Comparison of ENCODE assay signal across 25 cellular contexts in genomic region chrX:95836517-95836916, GRCh38.
"Had no signal": no experiment of that assay in that cellular context is flagged by ENCODE, and none has a peak within 500 bp of the region (broad histone marks: within the 10 kb centered on the region; RNA-seq: fewer than 3 reads in every experiment).

No MANE protein-coding gene starts in this region.

- H3K36me3 ChIP-seq: stomach, suprapubic skin, thoracic aorta, thyroid gland, tibial artery, tibial nerve, transverse colon, upper lobe of left lung, upper lobe of right lung, uterus, vagina had no signal

- H3K4me1 ChIP-seq: stomach, suprapubic skin, testis, thyroid gland, tibial artery, tibial nerve, transverse colon, upper lobe of left lung, upper lobe of right lung, uterus, vagina had no signal

- DNase-seq: stimulated activated CD4-positive, alpha-beta T cell treated with anti-CD3 and anti-CD28 coated beads, Interleukin-2, amount 100 ng/mL, for 48 hours; stimulated activated CD4-positive, alpha-beta T cell treated with anti-CD3 and anti-CD28 coated beads, Interleukin-4, amount 100 ng/mL, for 1 hour; stimulated activated CD4-positive, alpha-beta T cell treated with anti-CD3 and anti-CD28 coated beads, Interleukin-4, amount 100 ng/mL, for 24 hours; stimulated activated CD4-positive, alpha-beta T cell treated with anti-CD3 and anti-CD28 coated beads, Interleukin-4, amount 100 ng/mL, for 4 hours; stimulated activated CD8-positive, alpha-beta memory T cell treated with anti-CD3 and anti-CD28 coated beads, Interleukin-4, amount 100 ng/mL, for 48 hours; stimulated activated naive B cell treated with anti-CD40 and anti-IgM and Interleukin-4, amounts not matched to agents 10 μg/mL and 1 μg/mL and 100 μg/mL, for 72 hours; stimulated activated naive CD4-positive, alpha-beta T cell; stimulated activated naive CD4-positive, alpha-beta T cell treated with Interleukin-2 at 50 U/mL for 16 hours; stimulated activated naive CD8-positive, alpha-beta T cell treated with anti-CD3 and anti-CD28 coated beads, Interleukin-15, amount 100 ng/mL, for 72 hours; stimulated activated naive CD8-positive, alpha-beta T cell treated with anti-CD3 and anti-CD28 coated beads, Interleukin-15, Interleukin-2, amounts not matched to agents 100 U/mL and 50 U/mL, for 24 hours; stomach; substantia nigra; testis; thyroid gland; tibial artery; transverse colon; trophoblast cell; upper lobe of left lung; upper lobe of right lung; uterus had no signal

- FAIRE-seq: urothelium cell line had no signal

- H3K4me3 ChIP-seq: stomach, suprapubic skin, testis, thoracic aorta, thyroid gland, tibial artery, tibial nerve, transverse colon, upper lobe of left lung, upper lobe of right lung, uterus, vagina had no signal

- H3K27ac ChIP-seq: stomach, suprapubic skin, testis, thoracic aorta, thyroid gland, tibial artery, tibial nerve, transverse colon, upper lobe of left lung, upper lobe of right lung, uterus, vagina had no signal

- H3K9me3 ChIP-seq: stomach, suprapubic skin, testis, thoracic aorta, thyroid gland, tibial artery, tibial nerve, transverse colon, upper lobe of left lung, upper lobe of right lung, uterus, vagina had no signal
